Comparison of ENCODE assay signal across 19 cellular contexts in the genomic region with DNA sequence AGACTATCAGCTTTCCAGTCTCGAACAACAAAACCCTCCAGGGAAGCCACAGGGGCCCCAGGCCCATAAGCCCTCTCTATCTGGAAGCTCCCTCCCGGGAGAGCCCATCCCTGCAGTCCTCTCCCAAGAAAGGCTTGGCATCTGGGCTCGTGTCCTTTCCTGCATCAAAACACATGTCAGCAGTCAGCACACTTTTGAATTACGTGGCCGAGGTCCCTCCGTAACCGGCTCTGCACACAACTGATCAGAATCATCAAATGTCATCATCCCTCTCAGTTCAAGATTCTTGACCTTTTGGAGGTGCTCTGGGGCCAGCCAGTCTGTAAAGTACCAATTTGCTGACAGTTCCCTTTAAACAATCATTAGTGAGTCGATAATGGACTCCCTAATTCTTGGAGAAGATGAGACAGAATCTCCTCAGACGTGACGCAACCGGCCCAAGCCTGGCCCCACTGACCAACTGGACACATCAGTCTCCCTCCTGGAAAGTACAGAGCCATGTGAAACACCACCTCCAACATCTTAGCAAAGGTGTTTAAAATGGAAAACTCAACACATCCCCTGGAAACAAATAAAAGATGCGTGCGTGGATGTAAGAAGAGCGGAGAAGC.
"Had no signal": no experiment of that assay in that cellular context is flagged by ENCODE, and none has a peak within 500 bp of the region (broad histone marks: within the 10 kb centered on the region; RNA-seq: fewer than 3 reads in every experiment).

No MANE protein-coding gene starts in this region.

- H3K4me3 ChIP-seq: gastrocnemius medialis, heart right ventricle, left lung, mucosa of descending colon, SJCRH30, skin epidermis, suprapubic skin had no signal

- ATAC-seq: activated CD4-positive, CD25-positive, alpha-beta regulatory T cell treated with anti-CD3 and anti-CD28 coated beads, Interleukin-2, amount 50 U/mL, for 24 hours; effector memory CD8-positive, alpha-beta T cell; gastrocnemius medialis; heart right ventricle; left lung; mucosa of descending colon; naive thymus-derived CD4-positive, alpha-beta T cell; right cardiac atrium; T-helper 17 cell had no signal

- H3K27ac Mint-ChIP-seq: activated naive CD4-positive, alpha-beta T cell treated with anti-CD3 and anti-CD28 coated beads, Interleukin-2, amount 50 U/mL, for 24 hours; naive thymus-derived CD4-positive, alpha-beta T cell; T-helper 17 cell had no signal

- H3K27me3 ChIP-seq: gastrocnemius medialis, heart right ventricle, left lung, SJCRH30, suprapubic skin had no signal

- H3K27ac ChIP-seq: epithelial cell of prostate, SJCRH30, suprapubic skin had no signal

- H3K27me3 Mint-ChIP-seq: activated naive CD4-positive, alpha-beta T cell treated with anti-CD3 and anti-CD28 coated beads, Interleukin-2, amount 50 U/mL, for 24 hours; central memory CD8-positive, alpha-beta T cell; effector memory CD8-positive, alpha-beta T cell; naive thymus-derived CD4-positive, alpha-beta T cell; T-helper 17 cell had no signal

- H3K36me3 ChIP-seq: SJCRH30 had no signal

- H3K9me3 ChIP-seq: gastrocnemius medialis, heart right ventricle, left lung, mucosa of descending colon, SJCRH30, suprapubic skin had no signal

- H3K9me3 Mint-ChIP-seq: activated naive CD4-positive, alpha-beta T cell treated with anti-CD3 and anti-CD28 coated beads, Interleukin-2, amount 50 U/mL, for 24 hours; central memory CD8-positive, alpha-beta T cell; effector memory CD8-positive, alpha-beta T cell; naive thymus-derived CD4-positive, alpha-beta T cell had no signal

- H3K4me3 Mint-ChIP-seq: activated naive CD4-positive, alpha-beta T cell treated with anti-CD3 and anti-CD28 coated beads, Interleukin-2, amount 50 U/mL, for 24 hours; central memory CD8-positive, alpha-beta T cell; effector memory CD8-positive, alpha-beta T cell; naive thymus-derived CD4-positive, alpha-beta T cell; T-helper 17 cell had no signal

- DNase-seq: activated CD4-positive, alpha-beta T cell treated with anti-CD3 and anti-CD28 coated beads, Interleukin-2, amount 50 U/mL, for 1 hour; effector memory CD8-positive, alpha-beta T cell; gastrocnemius medialis; heart right ventricle; islet precursor cell; left lung; mucosa of descending colon; naive thymus-derived CD4-positive, alpha-beta T cell; right cardiac atrium; SJCRH30; stimulated activated CD4-positive, alpha-beta T cell treated with anti-CD3 and anti-CD28 coated beads, Interleukin-4, amount 100 ng/mL, for 24 hours; stimulated activated naive CD4-positive, alpha-beta T cell treated with Interleukin-2 at 50 U/mL for 16 hours; T-helper 17 cell had no signal
